Comparison of ENCODE assay signal across 9 cellular contexts in the genomic region with DNA sequence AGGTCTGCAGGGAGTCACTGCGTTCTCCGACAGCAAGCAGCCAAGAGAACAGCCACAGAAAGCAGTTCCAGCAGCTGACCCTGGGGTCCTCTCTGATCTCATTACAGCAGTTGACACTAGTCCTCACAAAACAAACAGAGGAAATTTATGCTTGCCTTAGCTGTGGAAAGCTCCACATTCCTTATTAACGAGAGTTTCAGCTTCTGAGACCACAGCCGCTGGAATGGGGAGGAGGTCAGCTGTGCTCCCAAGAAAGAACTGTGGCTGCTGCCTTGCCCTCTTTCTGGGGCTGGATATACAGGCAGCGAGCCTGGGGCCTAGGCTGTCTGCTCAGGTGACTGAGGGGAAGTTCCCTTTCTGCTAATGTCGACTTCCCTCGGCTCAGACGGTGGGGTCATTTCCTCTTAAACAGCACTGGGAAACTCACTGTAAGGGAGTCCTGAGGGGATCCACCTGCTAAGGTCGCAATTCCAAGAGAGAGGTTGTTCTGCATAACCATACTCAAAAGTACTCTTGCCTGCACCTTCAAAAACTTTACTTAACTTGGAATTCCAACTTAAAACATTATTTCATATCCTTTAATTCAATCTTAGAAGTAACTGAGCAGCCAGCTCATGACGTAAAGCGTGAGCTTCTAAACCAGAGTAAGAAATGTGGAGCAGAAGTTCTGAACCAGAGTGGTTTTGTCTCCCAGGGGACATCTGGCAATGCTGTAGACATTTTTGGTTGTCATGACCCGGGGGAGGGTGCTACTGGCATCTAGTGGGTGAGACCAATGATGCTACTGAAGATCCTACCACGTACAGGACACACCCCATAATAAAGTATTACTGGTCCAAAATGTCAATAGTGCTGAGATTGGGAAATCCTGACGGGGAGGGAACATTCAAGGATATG.
DNase-seq lines count a peak whose midpoint lies in the region; ATAC-seq, FAIRE-seq and TF ChIP-seq lines count a peak whose summit lies in the region.
"Had no signal": no experiment of that assay in that cellular context is flagged by ENCODE, and none has a peak within 500 bp of the region (broad histone marks: within the 10 kb centered on the region; RNA-seq: fewer than 3 reads in every experiment).

No MANE protein-coding gene starts in this region.

- H3K4me2 ChIP-seq in OCI-LY7 (ENCODE audit: low read length) (peak overlapping the region; percentile 76), H1 (ENCODE audit: insufficient read depth in 1 of 2, low read depth in 2 of 2, low read length in 2 of 2) (no peak overlapping the region)

- H3K23ac ChIP-seq in H1 (ENCODE audit: insufficient read length): no peak overlapping the region

- 0 out of 2 replicates have a peak overlapping the region, but pooled peaks have one; percentile 46 for H2BK5ac ChIP-seq in H1 (ENCODE audit: low read depth, low read length)

- H3K4me3 ChIP-seq in OCI-LY7 (ENCODE audit: low read depth, low read length, poor library complexity, severe bottlenecking) (peak overlapping the region; percentile 18), H1 (ENCODE audit: extremely low read depth in 1 of 4, insufficient read depth in 2 of 4, low read depth in 3 of 4, low read length in 4 of 4) (0 out of 8 replicates have a peak overlapping the region, but pooled peaks of 1 of the 4 experiments have one; percentile 0), gastrocnemius medialis (no peak overlapping the region)
- H3K4me3 ChIP-seq: lung had no signal

- H2AK5ac ChIP-seq in H1 (ENCODE audit: low read depth, low read length): no peak overlapping the region; the same call in 1 of the 2 replicates

- POLR2A ChIA-PET in OCI-LY7 (lab: Charles Lee): interaction anchor here (0.6 to 1.4 kb wide), 7 partner anchors 9 to 576 kb away, joined by 3 to 8 read pairs (median 4); no protein-coding TSS in a partner anchor
- POLR2A ChIA-PET in H1 (lab: Charles Lee; ENCODE audit: partially characterized antibody): no interaction called here

- H4K8ac ChIP-seq in H1 (ENCODE audit: extremely low read depth, insufficient read depth, low read length): peak overlapping the region; percentile 35; the same call in 1 of the 2 replicates

- peaks cover 15% of the 10 kb centered on the region; the same call in 1 of the 2 replicates for H4K20me1 ChIP-seq in OCI-LY7 (ENCODE audit: insufficient read depth, low read length)
- no peaks in the 10 kb centered on the region for H4K20me1 ChIP-seq in H1 (replicated peaks in 1 of 2; ENCODE audit: control insufficient read depth in 1 of 2, insufficient read depth in 2 of 2, low read length in 2 of 2)

- H3K56ac ChIP-seq in H1 (replicated peaks; ENCODE audit: insufficient read length, low read depth, low read length): no peak overlapping the region

- TF ChIP-seq EP300 in H1 (IDR thresholded peaks at IDR 0.05; ENCODE audit: borderline replicate concordance in 1 of 2, low read depth in 2 of 2, low read length in 2 of 2): no peak

- no TSS peak for BruUV-seq in OCI-LY7 (replicated peaks; lab: Mats Ljungman, UMichigan)

- H2AFZ ChIP-seq in OCI-LY7 (ENCODE audit: low read length) (no peak overlapping the region), H1 (ENCODE audit: low read length) (no peak overlapping the region; the same call in 1 of the 2 replicates)

- H3K27me3 ChIP-seq in H1 (replicated peaks in 1 of 4; ENCODE audit: control insufficient read depth in 3 of 4, extremely low read depth in 1 of 4, insufficient read depth in 3 of 4, low read length in 3 of 4) (no peaks in the 10 kb centered on the region), gastrocnemius medialis (no peaks in the 10 kb centered on the region)

- H3K9me2 ChIP-seq in OCI-LY7 (ENCODE audit: insufficient read depth, low read length): no peaks in the 10 kb centered on the region

- H4K91ac ChIP-seq in H1 (replicated peaks; ENCODE audit: insufficient read length, low read length): no peak overlapping the region

- TF ChIP-seq POLR2A in H1 (IDR thresholded peaks at IDR 0.05; ENCODE audit: control extremely low read depth in 1 of 2, low read depth in 2 of 2, low read length in 2 of 2): no peak
- no peak for TF ChIP-seq POLR2A in gastrocnemius medialis (IDR thresholded peaks at IDR 0.05)

- CTCF ChIA-PET in OCI-LY7 (lab: Charles Lee; ENCODE audit: unreplicated experiment): interaction anchor here (1.0 kb wide), 1 partner anchor 10 kb away, joined by 4 read pairs; no protein-coding TSS in a partner anchor
- CTCF ChIA-PET in H1 (lab: Charles Lee; ENCODE audit: partially characterized antibody): interaction anchor here (1.2 to 2.5 kb wide), 4 partner anchors 12 to 261 kb away, joined by 3 to 10 read pairs (median 4); no protein-coding TSS in a partner anchor

- H4K5ac ChIP-seq in H1 (ENCODE audit: insufficient read length, low read depth, low read length): no peak overlapping the region

- H3K18ac ChIP-seq in H1 (ENCODE audit: extremely low read depth, low read length): no peak overlapping the region; the same call in 1 of the 2 replicates

- H2BK120ac ChIP-seq in H1 (replicated peaks; ENCODE audit: low read depth, low read length): no peak overlapping the region

- peak overlapping the region; percentile 40; the same call in 1 of the 2 replicates for H2BK15ac ChIP-seq in H1 (ENCODE audit: low read length)

- H3K79me1 ChIP-seq in H1 (ENCODE audit: low read depth, low read length): no peaks in the 10 kb centered on the region

- peaks cover 79% of the 10 kb centered on the region for H3K4me1 ChIP-seq in OCI-LY7 (ENCODE audit: insufficient read depth, low read length, poor library complexity, severe bottlenecking)
- H3K4me1 ChIP-seq in H1 (replicated peaks in 1 of 4; ENCODE audit: control insufficient read depth in 3 of 4, insufficient read depth in 4 of 4, low read length in 3 of 4): peaks cover 9 to 35% (median 24%) of the 10 kb centered on the region in 4 experiments
- H3K4me1 ChIP-seq in gastrocnemius medialis: peaks cover 46 to 73% of the 10 kb centered on the region in 2 donors

- TF ChIP-seq CTCF in OCI-LY7 (conservative IDR thresholded peaks at IDR 0.05; ENCODE audit: low read length): peak; percentile 60
- no peak for TF ChIP-seq CTCF in H1 (IDR thresholded peaks at IDR 0.05; ENCODE audit: control extremely low read depth in 1 of 3, insufficient read depth in 1 of 3, low read depth in 1 of 3, low read length in 3 of 3)
- no peak for TF ChIP-seq CTCF in gastrocnemius medialis (IDR thresholded peaks at IDR 0.05 in 4 of 5, conservative IDR thresholded peaks at IDR 0.05 in 1 of 5)
- TF ChIP-seq CTCF in GM13977 (IDR thresholded peaks at IDR 0.05; ENCODE audit: extremely low read depth, insufficient read depth, missing control alignments): no peak

- 77% methylated on average over 14 of the region's 14 CpGs; no CpG with 5 or more reads in 1 of the 2 experiments for WGBS in H1 (ENCODE audit: extremely low coverage in 1 of 2, insufficient coverage in 1 of 2, insufficient read length in 1 of 2, insufficient replicate concordance in 2 of 2, low coverage in 1 of 2, low lambda C conversion rate in 2 of 2, missing lambda C conversion rate in 1 of 2), 2 experiments

- no peak overlapping the region for H2BK20ac ChIP-seq in H1 (ENCODE audit: low read length)

- no peaks in the 10 kb centered on the region for H3K23me2 ChIP-seq in H1 (ENCODE audit: low read depth, low read length)

- H3K36me3 ChIP-seq in OCI-LY7 (ENCODE audit: insufficient read depth, low read length) (peaks cover 69% of the 10 kb centered on the region), H1 (ENCODE audit: control insufficient read depth in 2 of 4, insufficient read depth in 4 of 4, low read length in 3 of 4) (no peaks in the 10 kb centered on the region), gastrocnemius medialis (no peaks in the 10 kb centered on the region)

- DNase-seq in OCI-LY7 (ENCODE audit: low spot score): peak; percentile 70
- DNase-seq in H1 (ENCODE audit: low read depth in 1 of 2, low spot score in 2 of 2): no peak
- DNase-seq in gastrocnemius medialis: peak in 1 of 2 donors; percentile 36
- no peak for DNase-seq in NCI-H187 (lab: John Stamatoyannopoulos, UW)
- no peak for DNase-seq in NCI-H526 treated with DMSO at 0.1 percent for 48 hours (lab: John Stamatoyannopoulos, UW)
- DNase-seq in GM13977 (ENCODE audit: low spot score): no peak

- H3K27ac ChIP-seq in OCI-LY7 (ENCODE audit: low read depth, low read length, poor library complexity, severe bottlenecking) (peak overlapping the region; percentile 60), H1 (ENCODE audit: low read depth, low read length) (no peak overlapping the region), gastrocnemius medialis (peak overlapping the region; percentile 86 to 96 (median 93))

- H3K4ac ChIP-seq in H1 (replicated peaks; ENCODE audit: insufficient read length, low read depth, low read length): no peak overlapping the region

- no peak overlapping the region; a peak in 1 of 7 replicates for H3K9ac ChIP-seq in H1 (replicated peaks in 1 of 4; ENCODE audit: extremely low read depth in 1 of 4, low read depth in 3 of 4, low read length in 3 of 4)

- peak overlapping the region; percentile 69; the same call in 1 of the 2 replicates for H2BK12ac ChIP-seq in H1 (ENCODE audit: low read depth, low read length)

- H3K79me2 ChIP-seq in OCI-LY7 (ENCODE audit: insufficient read depth, low read depth, low read length) (peaks cover 100% of the 10 kb centered on the region), H1 (ENCODE audit: control insufficient read depth in 1 of 2, insufficient read depth in 2 of 2, low read length in 2 of 2) (no peaks in the 10 kb centered on the region)

- no peak overlapping the region for H3K14ac ChIP-seq in H1 (ENCODE audit: insufficient read length)

- ATAC-seq in GM18873 (IDR thresholded peaks at IDR 0.05; ENCODE audit: low FRiP score, unreplicated experiment) (peak; percentile 52), HG02623 (IDR thresholded peaks at IDR 0.05; ENCODE audit: unreplicated experiment) (peak; percentile 47), gastrocnemius medialis (no peak)

- no peaks in the 10 kb centered on the region for H3K9me3 ChIP-seq in OCI-LY7 (ENCODE audit: low read length)
- H3K9me3 ChIP-seq in H1 (ENCODE audit: insufficient read depth in 2 of 2, low read depth in 1 of 2, low read length in 1 of 2): no peaks in the 10 kb centered on the region
- H3K9me3 ChIP-seq in gastrocnemius medialis: no peaks in the 10 kb centered on the region

- in situ Hi-C loops in gastrocnemius medialis (cut with MboI; ENCODE audit: low sequenced_read_pairs in 4 of 4) (no loop called here), GM13977 (cut with MboI; ENCODE audit: low pct_unique_long_range_greater_than_20kb, low sequenced_read_pairs, unreplicated experiment) (no loop called here)

- intact Hi-C loops in OCI-LY7 (cut with micrococcal nuclease; ENCODE audit: unreplicated experiment): loop anchor here (10.0 kb wide), 1 partner anchor 178 kb away; no protein-coding TSS in a partner anchor
- intact Hi-C loops in gastrocnemius medialis (cut with DNase I; ENCODE audit: low total_unique reads): loop anchor here (5.0 to 10.0 kb wide), 3 partner anchors 239 to 274 kb away; no protein-coding TSS in a partner anchor

- no peak for TF ChIP-seq RAD21 in H1 (IDR thresholded peaks at IDR 0.05 in 1 of 2, conservative IDR thresholded peaks at IDR 0.05 in 1 of 2; ENCODE audit: low read depth in 2 of 2, low read length in 2 of 2)

- no peak for FAIRE-seq in H1 (lab: Jason Lieb, UNC)

TF ChIP-seq in H1, 55 proteins besides CTCF, POLR2A, EP300 and RAD21 (continues in another document):
- TF ChIP-seq TAF7 (optimal IDR thresholded peaks at IDR 0.05; ENCODE audit: borderline replicate concordance, low read depth, low read length) (no peak), POLR2AphosphoS5 (IDR thresholded peaks at IDR 0.05; ENCODE audit: low read depth, low read length) (no peak)

Comparison
In these comparisons a context has a peak if more than half of its experiments do, and no peak if none do; other contexts are left out.
1. ATAC-seq: peak in GM18873 (single experiment) and HG02623 (single experiment); none in gastrocnemius medialis (0 of 2).